24 cellular contexts compared by ENCODE assay signal in genomic region chr4:10571896-10572295, GRCh38.
"Had no signal": no experiment of that assay in that cellular context is flagged by ENCODE, and none has a peak within 500 bp of the region (broad histone marks: within the 10 kb centered on the region; RNA-seq: fewer than 3 reads in every experiment).

No MANE protein-coding gene starts in this region.

- DNase-seq: activated CD4-positive, alpha-beta T cell treated with anti-CD3 and anti-CD28 coated beads, Interleukin-2, amount 10 ng/mL, durations not matched to agents 24 days and 14 days; activated CD4-positive, CD25-positive, alpha-beta regulatory T cell; activated CD8-positive, alpha-beta T cell treated with anti-CD3 and anti-CD28 coated beads for 36 hours; activated naive CD4-positive, alpha-beta T cell; activated naive CD8-positive, alpha-beta T cell treated with anti-CD3 and anti-CD28 coated beads, Interleukin-2, amount 10 ng/mL, durations not matched to agents 7 days and 5 days; activated T-cell treated with anti-CD3 and anti-CD28 coated beads, Interleukin-2, amount 50 U/mL, for 1 hour; amygdala; cerebellar nuclear complex; dermis blood vessel endothelial cell; effector memory CD4-positive, alpha-beta T cell; esophagus squamous epithelium; heart right ventricle; left cardiac atrium; lower lobe of right lung; sigmoid colon; spleen; stimulated activated CD4-positive, alpha-beta T cell treated with anti-CD3 and anti-CD28 coated beads, Interleukin-4, amount 100 ng/mL, for 4 hours; T-cell; T-helper 9 cell had no signal

- H3K27ac ChIP-seq: esophagus squamous epithelium, heart right ventricle, lower lobe of right lung, neutrophil, parathyroid adenoma, sigmoid colon, spleen had no signal

- H3K4me3 ChIP-seq: esophagus squamous epithelium, heart right ventricle, lower lobe of right lung, sigmoid colon, spleen had no signal

- H3K9me3 ChIP-seq: esophagus squamous epithelium, lower lobe of right lung, neutrophil, sigmoid colon, spleen had no signal

- H3K36me3 ChIP-seq: esophagus squamous epithelium, heart right ventricle, lower lobe of right lung, neutrophil, sigmoid colon, spleen had no signal

- ATAC-seq: activated CD8-positive, alpha-beta T cell treated with anti-CD3 and anti-CD28 coated beads for 36 hours; activated T-helper 17 cell treated with anti-CD3 and anti-CD28 coated beads, Interleukin-2, amount 50 U/mL, for 72 hours; heart right ventricle; lower lobe of right lung; natural killer cell treated with Interleukin-12 subunit alpha and Interleukin-12 subunit beta and Interleukin-15 and Interleukin-18, amount 100 ng/mL, for 72 hours; stimulated activated memory B cell treated with anti-CD40 and anti-IgM and Interleukin-4, amounts not matched to agents 10 μg/mL and 1 μg/mL and 100 μg/mL, for 72 hours; T-cell had no signal

- H3K27me3 ChIP-seq: esophagus squamous epithelium, neutrophil, sigmoid colon, spleen had no signal

- H3K4me1 ChIP-seq: heart right ventricle, lower lobe of right lung, parathyroid adenoma, sigmoid colon had no signal
